In the genomic region with DNA sequence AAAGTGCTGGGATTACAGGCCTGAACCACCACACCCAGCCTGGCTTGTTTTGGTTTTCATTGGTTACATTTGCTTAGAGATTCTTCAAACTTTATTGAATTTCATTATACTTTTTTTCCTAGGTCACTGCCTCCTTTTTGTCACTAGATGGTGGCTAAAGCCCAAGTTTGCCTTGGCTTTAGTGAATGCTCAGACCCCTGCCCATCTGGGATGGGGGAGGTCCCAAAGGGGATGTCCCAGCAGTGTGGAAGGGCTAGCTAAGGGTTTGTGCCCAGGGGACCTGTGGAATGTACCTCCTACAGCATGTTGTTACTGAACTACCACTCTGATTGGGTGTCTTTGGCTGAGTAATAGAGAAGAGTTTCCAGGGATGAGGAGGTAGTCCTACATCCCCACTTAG, we compare ENCODE assay signal across 27 cellular contexts.
"Had no signal": no experiment of that assay in that cellular context is flagged by ENCODE, and none has a peak within 500 bp of the region (broad histone marks: within the 10 kb centered on the region; RNA-seq: fewer than 3 reads in every experiment).

No MANE protein-coding gene starts in this region.

- H3K4me2 ChIP-seq: SK-N-SH had no signal

- H3K27ac ChIP-seq: ascending aorta, body of pancreas, WERI-Rb-1 had no signal

- DNase-seq: activated CD4-positive, alpha-beta T cell treated with anti-CD3 and anti-CD28 coated beads for 48 hours; activated CD4-positive, alpha-beta T cell treated with anti-CD3 and anti-CD28 coated beads, Interleukin-2, amount 50 U/mL, for 48 hours; activated CD8-positive, alpha-beta memory T cell treated with anti-CD3 and anti-CD28 coated beads, Interleukin-2, amount 10 ng/mL, durations not matched to agents 7 days and 5 days; activated effector memory CD4-positive, alpha-beta T cell treated with Interleukin-2 at 50 U/mL for 16 hours; activated naive CD4-positive, alpha-beta T cell; activated naive CD8-positive, alpha-beta T cell treated with anti-CD3 and anti-CD28 coated beads, Interleukin-2, amount 50 U/mL, for 24 hours; activated T-cell treated with anti-CD3 and anti-CD28 coated beads, Interleukin-2, amount 50 U/mL, for 24 hours; amniotic stem cell; body of pancreas; Karpas-422; NCI-H1048; NCI-H1417; NCI-H1694; NCI-H2029; NCI-H2107; NCI-H2171 treated with DMSO at 0.1 percent for 48 hours; NCI-H226; NCI-H526; NCI-H82; SK-N-SH; T-helper 1 cell; WERI-Rb-1 had no signal

- H3K9ac ChIP-seq: SK-N-SH had no signal

- H3K4me1 ChIP-seq: ascending aorta, body of pancreas had no signal

- ATAC-seq: activated CD4-positive, CD25-positive, alpha-beta regulatory T cell treated with anti-CD3 and anti-CD28 coated beads, Interleukin-2, amount 50 U/mL, for 24 hours; activated CD8-positive, alpha-beta memory T cell treated with anti-CD3 and anti-CD28 coated beads, Interleukin-2, amount 10 ng/mL, durations not matched to agents 7 days and 5 days; activated naive CD4-positive, alpha-beta T cell treated with anti-CD3 and anti-CD28 coated beads, Interleukin-2, amount 50 U/mL, for 72 hours; activated naive CD8-positive, alpha-beta T cell treated with anti-CD3 and anti-CD28 coated beads, Interleukin-2, amount 50 U/mL, for 24 hours; body of pancreas; K562; Right ventricle myocardium inferior had no signal

- H3K4me3 ChIP-seq: ascending aorta, body of pancreas, K562 had no signal

- FAIRE-seq: K562 had no signal

- H3K9me3 ChIP-seq: body of pancreas, SK-N-SH had no signal

- H3K27me3 ChIP-seq: ascending aorta, body of pancreas had no signal
